Comparison of ENCODE assay signal across 11 cellular contexts in genomic region chr3:7876741-7877297, GRCh38.
DNase-seq lines count a peak whose midpoint lies in the region; ATAC-seq and TF ChIP-seq lines count a peak whose summit lies in the region.
"Had no signal": no experiment of that assay in that cellular context is flagged by ENCODE, and none has a peak within 500 bp of the region (broad histone marks: within the 10 kb centered on the region; RNA-seq: fewer than 3 reads in every experiment).

No MANE protein-coding gene starts in this region.

- no peaks in the 10 kb centered on the region for H3K36me3 ChIP-seq in prostate gland
- no peaks in the 10 kb centered on the region for H3K36me3 ChIP-seq in upper lobe of left lung
- H3K36me3 ChIP-seq: adrenal gland had no signal

- TF ChIP-seq EP300 in upper lobe of left lung (IDR thresholded peaks at IDR 0.05) = no peak

- POLR2A ChIA-PET in T-cell (lab: Charles Lee) = no interaction called here

- intact Hi-C loops in activated naive CD4-positive, alpha-beta T cell treated with anti-CD3 and anti-CD28 coated beads for 36 hours (cut with micrococcal nuclease) = loop anchor here (2.0 to 5.0 kb wide), 3 partner anchors 40 to 670 kb away; no protein-coding TSS in a partner anchor
- intact Hi-C loops in prostate gland (cut with DNase I) = no loop called here

- no peak overlapping the region for H3K4me3 ChIP-seq in prostate gland
- H3K4me3 ChIP-seq in upper lobe of left lung = no peak overlapping the region
- H3K4me3 ChIP-seq: adrenal gland had no signal

- peaks cover 8 to 21% (median 14%) of the 10 kb centered on the region in 3 donors for H3K9me3 Mint-ChIP-seq in T-cell
- peaks cover 2% of the 10 kb centered on the region for H3K9me3 Mint-ChIP-seq in activated naive CD4-positive, alpha-beta T cell treated with anti-CD3 and anti-CD28 coated beads for 36 hours
- H3K9me3 Mint-ChIP-seq in natural killer cell treated with Interleukin-12 subunit alpha and Interleukin-12 subunit beta and Interleukin-15 and Interleukin-18, amount 100 ng/mL, for 72 hours = peaks cover 13% of the 10 kb centered on the region

- H3K4me1 ChIP-seq in prostate gland (replicated peaks) (no peaks in the 10 kb centered on the region), upper lobe of left lung (peaks cover 0 to 11% (median 5%) of the 10 kb centered on the region in 4 donors)

- no peak for TF ChIP-seq CTCF in prostate gland (IDR thresholded peaks at IDR 0.05)
- no peak for TF ChIP-seq CTCF in upper lobe of left lung (IDR thresholded peaks at IDR 0.05)

- no peak overlapping the region for H3K27ac ChIP-seq in prostate gland
- H3K27ac ChIP-seq in upper lobe of left lung = no peak overlapping the region

- no peaks in the 10 kb centered on the region for H3K36me3 Mint-ChIP-seq in T-cell
- H3K36me3 Mint-ChIP-seq in activated naive CD4-positive, alpha-beta T cell treated with anti-CD3 and anti-CD28 coated beads for 36 hours (ENCODE audit: low read depth) = peaks cover 4% of the 10 kb centered on the region
- no peaks in the 10 kb centered on the region for H3K36me3 Mint-ChIP-seq in natural killer cell treated with Interleukin-12 subunit alpha and Interleukin-12 subunit beta and Interleukin-15 and Interleukin-18, amount 100 ng/mL, for 72 hours

- no peak for TF ChIP-seq POLR2A in prostate gland (IDR thresholded peaks at IDR 0.05)
- TF ChIP-seq POLR2A in upper lobe of left lung (IDR thresholded peaks at IDR 0.05) = no peak

- 59% methylated on average over 3 of the region's 3 CpGs for WGBS in prostate gland
- WGBS in upper lobe of left lung, 2 donors = 18 to 27% methylated on average over 3 of the region's 3 CpGs

- peak overlapping the region; percentile 43 to 64 (median 59) for H3K4me3 Mint-ChIP-seq in T-cell
- H3K4me3 Mint-ChIP-seq in activated naive CD4-positive, alpha-beta T cell treated with anti-CD3 and anti-CD28 coated beads for 36 hours = no peak overlapping the region
- H3K4me3 Mint-ChIP-seq in natural killer cell treated with Interleukin-12 subunit alpha and Interleukin-12 subunit beta and Interleukin-15 and Interleukin-18, amount 100 ng/mL, for 72 hours = peak overlapping the region; percentile 52
- H3K4me3 Mint-ChIP-seq: B cell had no signal

- H3K27me3 Mint-ChIP-seq in T-cell = no peaks in the 10 kb centered on the region
- no peaks in the 10 kb centered on the region for H3K27me3 Mint-ChIP-seq in activated naive CD4-positive, alpha-beta T cell treated with anti-CD3 and anti-CD28 coated beads for 36 hours (ENCODE audit: low read depth)
- no peaks in the 10 kb centered on the region for H3K27me3 Mint-ChIP-seq in natural killer cell treated with Interleukin-12 subunit alpha and Interleukin-12 subunit beta and Interleukin-15 and Interleukin-18, amount 100 ng/mL, for 72 hours
- H3K27me3 Mint-ChIP-seq: B cell had no signal

- peak; percentile 50 for DNase-seq in CD1c-positive myeloid dendritic cell (ENCODE audit: extremely low spot score)
- DNase-seq in T-cell = peak; percentile 18 to 83 (median 56)
- peak; percentile 41 for DNase-seq in activated naive CD4-positive, alpha-beta T cell treated with anti-CD3 and anti-CD28 coated beads for 36 hours
- no peak for DNase-seq in natural killer cell treated with Interleukin-12 subunit alpha and Interleukin-12 subunit beta and Interleukin-15 and Interleukin-18, amount 100 ng/mL, for 72 hours (ENCODE audit: low spot score)
- no peak for DNase-seq in prostate gland (ENCODE audit: low spot score)
- no peak for DNase-seq in upper lobe of left lung
- no peak for DNase-seq in NCI-H446 treated with DMSO at 0.1 percent for 48 hours (lab: John Stamatoyannopoulos, UW)
- DNase-seq: adrenal gland, NCI-H2171 had no signal

- peak; percentile 89 to 95 (median 94) for ATAC-seq in T-cell (replicated peaks in 1 of 4)
- peak in 1 of 2 donors; percentile 36 for ATAC-seq in natural killer cell treated with Interleukin-12 subunit alpha and Interleukin-12 subunit beta and Interleukin-15 and Interleukin-18, amount 100 ng/mL, for 72 hours
- no peak for ATAC-seq in HG03280 (IDR thresholded peaks at IDR 0.05; ENCODE audit: unreplicated experiment)
- ATAC-seq in upper lobe of left lung (ENCODE audit: low FRiP score in 2 of 2) = no peak

- H3K9me3 ChIP-seq in prostate gland (no peaks in the 10 kb centered on the region), upper lobe of left lung (no peaks in the 10 kb centered on the region)
- H3K9me3 ChIP-seq: adrenal gland had no signal

- H3K27me3 ChIP-seq in prostate gland (replicated peaks; ENCODE audit: insufficient read depth) = no peaks in the 10 kb centered on the region
- H3K27me3 ChIP-seq in upper lobe of left lung = no peaks in the 10 kb centered on the region
- H3K27me3 ChIP-seq: adrenal gland had no signal

- peak overlapping the region; percentile 85 for H3K27ac Mint-ChIP-seq in T-cell
- peak overlapping the region; percentile 5 for H3K27ac Mint-ChIP-seq in activated naive CD4-positive, alpha-beta T cell treated with anti-CD3 and anti-CD28 coated beads for 36 hours
- no peak overlapping the region for H3K27ac Mint-ChIP-seq in natural killer cell treated with Interleukin-12 subunit alpha and Interleukin-12 subunit beta and Interleukin-15 and Interleukin-18, amount 100 ng/mL, for 72 hours
- H3K27ac Mint-ChIP-seq: B cell had no signal

- H3K4me1 Mint-ChIP-seq in T-cell = peaks cover 55 to 69% (median 57%) of the 10 kb centered on the region in 3 donors
- peaks cover 32% of the 10 kb centered on the region for H3K4me1 Mint-ChIP-seq in activated naive CD4-positive, alpha-beta T cell treated with anti-CD3 and anti-CD28 coated beads for 36 hours (ENCODE audit: low read depth)
- peaks cover 8% of the 10 kb centered on the region in 2 donors for H3K4me1 Mint-ChIP-seq in natural killer cell treated with Interleukin-12 subunit alpha and Interleukin-12 subunit beta and Interleukin-15 and Interleukin-18, amount 100 ng/mL, for 72 hours (ENCODE audit: low read depth in 2 of 2)
- H3K4me1 Mint-ChIP-seq: B cell had no signal

- CTCF ChIA-PET in T-cell (lab: Charles Lee) = no interaction called here
- CTCF ChIA-PET in activated naive CD4-positive, alpha-beta T cell treated with anti-CD3 and anti-CD28 coated beads for 36 hours (lab: Charles Lee) = interaction anchor here (0.9 kb wide), 1 partner anchor 10 kb away, joined by 3 read pairs; no protein-coding TSS in a partner anchor

Comparison
In these comparisons a context has a peak if more than half of its experiments do, and no peak if none do; other contexts are left out.
1. DNase-seq: peak in CD1c-positive myeloid dendritic cell (single experiment), T-cell (34 of 34) and activated naive CD4-positive, alpha-beta T cell treated with anti-CD3 and anti-CD28 coated beads for 36 hours (single experiment); none in natural killer cell treated with Interleukin-12 subunit alpha and Interleukin-12 subunit beta and Interleukin-15 and Interleukin-18, amount 100 ng/mL, for 72 hours (single experiment), prostate gland (single experiment), upper lobe of left lung (0 of 2) and NCI-H446 treated with DMSO at 0.1 percent for 48 hours (single experiment).
2. ATAC-seq: peak in T-cell (4 of 4); none in HG03280 (single experiment) and upper lobe of left lung (0 of 2).
3. H3K27ac Mint-ChIP-seq: peak in T-cell (2 of 2) and activated naive CD4-positive, alpha-beta T cell treated with anti-CD3 and anti-CD28 coated beads for 36 hours (single experiment); none in natural killer cell treated with Interleukin-12 subunit alpha and Interleukin-12 subunit beta and Interleukin-15 and Interleukin-18, amount 100 ng/mL, for 72 hours (0 of 2).